In genomic region chr4:1175635-1176229, GRCh38 we compare ENCODE assay signal across 17 cellular contexts. TPM values are rescaled to one million over a fixed set of nuclear protein-coding genes. Genes with fewer than 3 reads are reported as not detected.
DNase-seq lines count a peak whose midpoint lies in the region; TF ChIP-seq lines count a peak whose summit lies in the region.
"Had no signal": no experiment of that assay in that cellular context is flagged by ENCODE, and none has a peak within 500 bp of the region (broad histone marks: within the 10 kb centered on the region; RNA-seq: fewer than 3 reads in every experiment).

No MANE protein-coding gene starts in this region.

- H3K79me2 ChIP-seq in osteoblast (ENCODE audit: insufficient read depth, low read length) = no peaks in the 10 kb centered on the region

- H2AFZ ChIP-seq in osteoblast (ENCODE audit: low read length) = no peak overlapping the region

- CTCF ChIA-PET in activated naive CD4-positive, alpha-beta T cell treated with anti-CD3 and anti-CD28 coated beads, Interleukin-2, amount 10 ng/mL, durations not matched to agents 7 days and 5 days (lab: Charles Lee) = interaction anchor here (0.8 kb wide), 1 partner anchor 9 kb away, joined by 3 read pairs; no protein-coding TSS in a partner anchor
- CTCF ChIA-PET in GM10248 (lab: Yijun Ruan, JAX) = interaction anchor here (1.0 to 1.5 kb wide), 2 partner anchors 8 kb away, joined by 4 to 5 read pairs; no protein-coding TSS in a partner anchor

- peak overlapping the region; percentile 46 for H3K27ac Mint-ChIP-seq in activated naive CD4-positive, alpha-beta T cell treated with anti-CD3 and anti-CD28 coated beads, Interleukin-2, amount 10 ng/mL, durations not matched to agents 7 days and 5 days
- H3K27ac Mint-ChIP-seq: B cell, H9 had no signal

- H3K4me3 ChIP-seq in WERI-Rb-1 (ENCODE audit: low read depth, low read length) (no peak overlapping the region), osteoblast (ENCODE audit: insufficient read depth, low read length) (no peak overlapping the region), uterus (no peak overlapping the region), esophagus squamous epithelium (no peak overlapping the region)
- H3K4me3 ChIP-seq: Peyer's patch had no signal

- intact Hi-C loops in uterus (cut with DNase I; ENCODE audit: low total_unique reads) = no loop called here
- intact Hi-C loops in esophagus squamous epithelium (cut with DNase I) = no loop called here

- peaks cover 10% of the 10 kb centered on the region for H3K36me3 Mint-ChIP-seq in activated naive CD4-positive, alpha-beta T cell treated with anti-CD3 and anti-CD28 coated beads, Interleukin-2, amount 10 ng/mL, durations not matched to agents 7 days and 5 days

- H3K4me2 ChIP-seq in osteoblast (ENCODE audit: insufficient read depth, low read length) = no peak overlapping the region

- H3K9me3 ChIP-seq in WERI-Rb-1 (ENCODE audit: severe bottlenecking) = peaks cover 24% of the 10 kb centered on the region
- peaks cover 1% of the 10 kb centered on the region for H3K9me3 ChIP-seq in osteoblast (ENCODE audit: low read depth, low read length)
- no peaks in the 10 kb centered on the region for H3K9me3 ChIP-seq in uterus
- no peaks in the 10 kb centered on the region for H3K9me3 ChIP-seq in esophagus squamous epithelium
- H3K9me3 ChIP-seq: Peyer's patch had no signal

- H3K27me3 ChIP-seq in WERI-Rb-1 (ENCODE audit: insufficient read depth, low read depth, severe bottlenecking) = no peaks in the 10 kb centered on the region
- H3K27me3 ChIP-seq in osteoblast (ENCODE audit: insufficient read depth, low read length) = peaks cover 18% of the 10 kb centered on the region
- no peaks in the 10 kb centered on the region for H3K27me3 ChIP-seq in uterus
- peaks cover 0 to 19% (median 3%) of the 10 kb centered on the region in 4 donors for H3K27me3 ChIP-seq in esophagus squamous epithelium

- WGBS in esophagus squamous epithelium, 2 donors = 88 to 100% methylated on average over 3 of the region's 7 CpGs

- H3K36me3 ChIP-seq in WERI-Rb-1 = peaks cover 17% of the 10 kb centered on the region
- H3K36me3 ChIP-seq in osteoblast (ENCODE audit: insufficient read depth, low read length) = no peaks in the 10 kb centered on the region
- no peaks in the 10 kb centered on the region for H3K36me3 ChIP-seq in uterus
- peaks cover 0 to 3% (median 0%) of the 10 kb centered on the region in 3 donors for H3K36me3 ChIP-seq in esophagus squamous epithelium
- H3K36me3 ChIP-seq: Peyer's patch had no signal

- peaks cover 6% of the 10 kb centered on the region for H3K9me3 Mint-ChIP-seq in activated naive CD4-positive, alpha-beta T cell treated with anti-CD3 and anti-CD28 coated beads, Interleukin-2, amount 10 ng/mL, durations not matched to agents 7 days and 5 days

- TF ChIP-seq CTCF in WERI-Rb-1 (IDR thresholded peaks at IDR 0.05; ENCODE audit: low read depth, low read length) (no peak), osteoblast (IDR thresholded peaks at IDR 0.05; ENCODE audit: extremely low read depth, low read depth, low read length) (no peak), uterus (IDR thresholded peaks at IDR 0.05) (no peak), GM10248 (IDR thresholded peaks at IDR 0.05; ENCODE audit: control extremely low read depth, extremely low read depth, low read depth, missing control alignments) (no peak), esophagus squamous epithelium (IDR thresholded peaks at IDR 0.05) (no peak)

- TF ChIP-seq POLR2A in uterus (IDR thresholded peaks at IDR 0.05) = no peak
- no peak for TF ChIP-seq POLR2A in esophagus squamous epithelium (IDR thresholded peaks at IDR 0.05)

- no peaks in the 10 kb centered on the region for H4K20me1 ChIP-seq in osteoblast (ENCODE audit: insufficient read depth, low read length)

- peak overlapping the region; percentile 97 for H3K27ac ChIP-seq in WERI-Rb-1
- no peak overlapping the region for H3K27ac ChIP-seq in osteoblast (ENCODE audit: low read depth, low read length)
- H3K27ac ChIP-seq in uterus = peak overlapping the region; percentile 94 to 96
- peak overlapping the region in 1 of 4 donors; percentile 64 for H3K27ac ChIP-seq in esophagus squamous epithelium

- no peak overlapping the region for H3K4me3 Mint-ChIP-seq in activated naive CD4-positive, alpha-beta T cell treated with anti-CD3 and anti-CD28 coated beads, Interleukin-2, amount 10 ng/mL, durations not matched to agents 7 days and 5 days
- H3K4me3 Mint-ChIP-seq: B cell, H9 had no signal

- no peak for DNase-seq in activated naive CD4-positive, alpha-beta T cell treated with anti-CD3 and anti-CD28 coated beads, Interleukin-2, amount 10 ng/mL, durations not matched to agents 7 days and 5 days
- DNase-seq in activated naive CD4-positive, alpha-beta T cell treated with Interleukin-2 at 50 U/mL for 16 hours = no peak
- DNase-seq in WERI-Rb-1 = no peak
- DNase-seq in osteoblast (ENCODE audit: insufficient read length, low spot score, missing footprints) = peak; percentile 23
- no peak for DNase-seq in uterus
- DNase-seq in effector CD4-positive, alpha-beta T cell = no peak
- no peak for DNase-seq in GM10248 (ENCODE audit: extremely low spot score)
- no peak for DNase-seq in esophagus squamous epithelium (lab: John Stamatoyannopoulos, UW)
- DNase-seq: COR-L47; GDM1; H9; Karpas-422; NCI-H1436; NCI-H2029 treated with DMSO at 0.1 percent for 48 hours; NK-92 treated with Interleukin-12 subunit alpha and Interleukin-12 subunit beta, amount 100 ng/mL, for 24 hours had no signal

- H3K4me1 Mint-ChIP-seq in activated naive CD4-positive, alpha-beta T cell treated with anti-CD3 and anti-CD28 coated beads, Interleukin-2, amount 10 ng/mL, durations not matched to agents 7 days and 5 days = peaks cover 11% of the 10 kb centered on the region

- H3K4me1 ChIP-seq in osteoblast (ENCODE audit: insufficient read depth, low read length) (peaks cover 13% of the 10 kb centered on the region), uterus (peaks cover 7 to 11% of the 10 kb centered on the region in 2 donors), esophagus squamous epithelium (peaks cover 39 to 68% (median 41%) of the 10 kb centered on the region in 3 donors)

- POLR2A ChIA-PET in GM10248 (lab: Yijun Ruan, JAX) = no interaction called here

- H3K27me3 Mint-ChIP-seq in activated naive CD4-positive, alpha-beta T cell treated with anti-CD3 and anti-CD28 coated beads, Interleukin-2, amount 10 ng/mL, durations not matched to agents 7 days and 5 days = peaks cover 52% of the 10 kb centered on the region

RNA-seq across cellular contexts. Expression of gene SPON2, which starts 3.3 kb away (rescaled TPM):
- total RNA-seq in osteoblast (29.8 and 38.7 TPM in 2 replicates), uterus (100 to 1,000 TPM in 2 of 4 donors, 10 to 100 TPM in 2; 60.6 to 262 (median 115) TPM), esophagus squamous epithelium (10 to 100 TPM; 14.5 to 53.4 (median 21.3) TPM)
